18 cellular contexts compared by ENCODE assay signal in genomic region chr10:110754375-110755120, GRCh38.
"Had no signal": no experiment of that assay in that cellular context is flagged by ENCODE, and none has a peak within 500 bp of the region (broad histone marks: within the 10 kb centered on the region; RNA-seq: fewer than 3 reads in every experiment).

No MANE protein-coding gene starts in this region.

- H3K4me1 ChIP-seq: colonic mucosa, lower lobe of right lung, spleen, suprapubic skin, upper lobe of left lung had no signal

- H3K27me3 ChIP-seq: colonic mucosa, gastrocnemius medialis, hepatocyte, suprapubic skin, upper lobe of left lung had no signal

- H3K9me3 ChIP-seq: colonic mucosa, gastrocnemius medialis, lower lobe of right lung, suprapubic skin, upper lobe of left lung had no signal

- ATAC-seq: activated CD4-positive, CD25-positive, alpha-beta regulatory T cell treated with anti-CD3 and anti-CD28 coated beads, Interleukin-2, amount 50 U/mL, for 24 hours; gastrocnemius medialis; lower lobe of right lung; sciatic nerve had no signal

- DNase-seq: activated CD4-positive, alpha-beta T cell treated with anti-CD3 and anti-CD28 coated beads, Interleukin-2, amount 50 U/mL, for 48 hours; activated naive CD4-positive, alpha-beta T cell treated with Interleukin-2 at 50 U/mL for 16 hours; caudate nucleus; colonic mucosa; effector CD4-positive, alpha-beta T cell; gastrocnemius medialis; kidney; lower lobe of right lung; midbrain; spleen; stimulated activated CD4-positive, alpha-beta T cell treated with anti-CD3 and anti-CD28 coated beads, Interleukin-1b, Interleukin-23, amount 100 ng/mL, for 48 hours; stimulated activated naive CD4-positive, alpha-beta T cell; SW 1271; upper lobe of left lung had no signal

- H3K4me3 ChIP-seq: colonic mucosa, gastrocnemius medialis, hepatocyte, lower lobe of right lung, spleen, suprapubic skin, upper lobe of left lung had no signal

- H3K36me3 ChIP-seq: colonic mucosa, gastrocnemius medialis, lower lobe of right lung, spleen, suprapubic skin, upper lobe of left lung had no signal

- H3K4me2 ChIP-seq: hepatocyte had no signal

- H3K27ac ChIP-seq: colonic mucosa, hepatocyte, lower lobe of right lung, spleen, suprapubic skin, upper lobe of left lung had no signal

- H2AFZ ChIP-seq: hepatocyte had no signal

- H3K79me2 ChIP-seq: hepatocyte had no signal
